2 cellular contexts compared by ENCODE assay signal in the genomic region with DNA sequence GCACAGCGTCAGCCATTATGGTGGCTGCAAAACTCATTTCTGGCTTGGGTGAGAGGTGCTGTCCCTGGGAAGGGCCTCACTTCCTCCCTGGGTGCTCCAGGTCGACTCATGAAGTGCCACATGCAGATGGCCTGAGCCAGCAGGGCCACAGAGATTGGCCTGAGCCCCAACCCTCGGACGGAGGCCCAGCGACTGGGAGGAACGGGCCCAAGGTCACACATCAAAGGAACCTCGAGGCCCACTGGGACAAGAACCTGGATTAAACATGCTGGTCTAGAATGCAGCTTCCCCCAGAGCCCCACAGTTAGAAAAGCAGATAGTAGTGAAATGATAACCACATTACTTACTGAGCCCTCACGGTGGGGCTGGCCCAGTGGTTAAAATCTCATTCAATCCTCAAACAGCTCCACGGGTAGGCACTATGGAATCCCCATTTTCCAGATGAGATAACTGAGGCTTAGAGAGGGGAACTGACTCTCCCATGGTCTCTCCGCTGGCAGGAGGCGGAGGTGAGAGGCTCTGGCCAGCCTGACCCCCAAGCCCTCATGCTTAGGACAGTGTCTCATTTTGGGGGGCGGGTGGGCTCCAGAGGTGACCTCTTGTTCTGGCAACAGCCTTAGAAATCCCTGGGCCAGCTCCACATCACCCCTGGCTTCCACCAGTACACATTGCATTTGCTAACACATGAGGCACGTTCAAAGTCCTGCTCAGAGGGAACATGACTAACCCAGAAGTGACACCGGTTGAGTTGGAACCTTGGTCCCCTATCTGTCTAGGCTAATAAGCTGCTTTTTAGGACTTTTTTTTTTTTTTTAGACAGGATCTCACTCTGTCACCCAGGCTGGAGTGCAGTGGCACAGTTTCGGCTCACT.
TF ChIP-seq lines count a peak whose summit lies in the region.

No MANE protein-coding gene starts in this region.

TF ChIP-seq in A549, 52 proteins besides CTCF, POLR2A, EP300 and RAD21:
- TF ChIP-seq CHD4 (IDR thresholded peaks at IDR 0.05; ENCODE audit: borderline replicate concordance), result 0 out of 2 replicates have a peak, but pooled peaks have one; percentile 64
- no peak for TF ChIP-seq ZC3H11A (IDR thresholded peaks at IDR 0.05)
- no peak for TF ChIP-seq HEYL (CRISPR knock-in tag; IDR thresholded peaks at IDR 0.05)
- no peak for TF ChIP-seq KDM5A (IDR thresholded peaks at IDR 0.05)
- TF ChIP-seq JUNB (IDR thresholded peaks at IDR 0.05), result no peak
- no peak for TF ChIP-seq MAZ (IDR thresholded peaks at IDR 0.05; ENCODE audit: borderline replicate concordance, low read depth, low read length)
- TF ChIP-seq KDM1A (IDR thresholded peaks at IDR 0.05; ENCODE audit: low read depth), result peak; percentile 68; the same call in 1 of the 2 replicates
- 0 out of 2 replicates have a peak, but pooled peaks have one; percentile 34 for TF ChIP-seq HDAC2 (IDR thresholded peaks at IDR 0.05)
- no peak for TF ChIP-seq NPAS2 (CRISPR knock-in tag; IDR thresholded peaks at IDR 0.05; ENCODE audit: borderline replicate concordance)
- no peak for TF ChIP-seq GATA3 (IDR thresholded peaks at IDR 0.05; ENCODE audit: borderline replicate concordance)
- no peak for TF ChIP-seq EHMT2 (IDR thresholded peaks at IDR 0.05; ENCODE audit: low read depth)
- TF ChIP-seq RNF2 (IDR thresholded peaks at IDR 0.05; ENCODE audit: borderline replicate concordance, low read depth), result no peak
- TF ChIP-seq ZNF302 (CRISPR knock-in tag; IDR thresholded peaks at IDR 0.05), result no peak

TF ChIP-seq in HepG2, 621 proteins besides CTCF, POLR2A, EP300 and RAD21 (continues in another document):
- TF ChIP-seq SIX1 (CRISPR knock-in tag; IDR thresholded peaks at IDR 0.05; ENCODE audit: borderline replicate concordance) (no peak), NFYC (CRISPR knock-in tag; IDR thresholded peaks at IDR 0.05) (no peak), ZFP1 (CRISPR knock-in tag; IDR thresholded peaks at IDR 0.05) (peak; percentile 56; the same call in 1 of the 2 replicates), ZZZ3 (CRISPR knock-in tag; IDR thresholded peaks at IDR 0.05; ENCODE audit: borderline replicate concordance) (peak; percentile 37), MIXL1 (CRISPR knock-in tag; IDR thresholded peaks at IDR 0.05) (peak; percentile 76; the same call in 1 of the 2 replicates), KLF12 (CRISPR knock-in tag; IDR thresholded peaks at IDR 0.05; ENCODE audit: borderline replicate concordance) (peak; percentile 13; the same call in 1 of the 2 replicates), KDM4B (CRISPR knock-in tag; IDR thresholded peaks at IDR 0.05) (0 out of 2 replicates have a peak, but pooled peaks have one; percentile 23), ZNF430 (CRISPR knock-in tag; IDR thresholded peaks at IDR 0.05) (peak; percentile 24; the same call in 1 of the 2 replicates), ZNF619 (CRISPR knock-in tag; IDR thresholded peaks at IDR 0.05) (peak; percentile 87), SMARCC2 (IDR thresholded peaks at IDR 0.05) (no peak), ZNF737 (CRISPR knock-in tag; IDR thresholded peaks at IDR 0.05; ENCODE audit: borderline replicate concordance) (0 out of 2 replicates have a peak, but pooled peaks have one; percentile 42), TFE3 (CRISPR knock-in tag; IDR thresholded peaks at IDR 0.05) (0 out of 2 replicates have a peak, but pooled peaks have one; percentile 63), ZFP41 (CRISPR knock-in tag; IDR thresholded peaks at IDR 0.05; ENCODE audit: borderline replicate concordance) (no peak), SYNCRIP (IDR thresholded peaks at IDR 0.05; ENCODE audit: insufficient read depth, low read depth, low read length) (no peak), ZNF687 (CRISPR knock-in tag; IDR thresholded peaks at IDR 0.05) (peak; percentile 95), TAF1 (CRISPR knock-in tag; IDR thresholded peaks at IDR 0.05) (0 out of 2 replicates have a peak, but pooled peaks have one; percentile 9), ZBED4 (CRISPR knock-in tag; IDR thresholded peaks at IDR 0.05; ENCODE audit: borderline replicate concordance) (peak; percentile 41; the same call in 1 of the 2 replicates), RFX5 (IDR thresholded peaks at IDR 0.05; ENCODE audit: low read depth, low read length) (no peak), ZNF441 (CRISPR knock-in tag; IDR thresholded peaks at IDR 0.05; ENCODE audit: borderline replicate concordance) (peak; percentile 52; the same call in 1 of the 2 replicates), ASH2L (IDR thresholded peaks at IDR 0.05; ENCODE audit: insufficient read length, low read depth, low read length) (peak; percentile 85), ZSCAN20 (CRISPR knock-in tag; IDR thresholded peaks at IDR 0.05; ENCODE audit: borderline replicate concordance) (0 out of 2 replicates have a peak, but pooled peaks have one; percentile 79)
- TF ChIP-seq, protein P1, sequence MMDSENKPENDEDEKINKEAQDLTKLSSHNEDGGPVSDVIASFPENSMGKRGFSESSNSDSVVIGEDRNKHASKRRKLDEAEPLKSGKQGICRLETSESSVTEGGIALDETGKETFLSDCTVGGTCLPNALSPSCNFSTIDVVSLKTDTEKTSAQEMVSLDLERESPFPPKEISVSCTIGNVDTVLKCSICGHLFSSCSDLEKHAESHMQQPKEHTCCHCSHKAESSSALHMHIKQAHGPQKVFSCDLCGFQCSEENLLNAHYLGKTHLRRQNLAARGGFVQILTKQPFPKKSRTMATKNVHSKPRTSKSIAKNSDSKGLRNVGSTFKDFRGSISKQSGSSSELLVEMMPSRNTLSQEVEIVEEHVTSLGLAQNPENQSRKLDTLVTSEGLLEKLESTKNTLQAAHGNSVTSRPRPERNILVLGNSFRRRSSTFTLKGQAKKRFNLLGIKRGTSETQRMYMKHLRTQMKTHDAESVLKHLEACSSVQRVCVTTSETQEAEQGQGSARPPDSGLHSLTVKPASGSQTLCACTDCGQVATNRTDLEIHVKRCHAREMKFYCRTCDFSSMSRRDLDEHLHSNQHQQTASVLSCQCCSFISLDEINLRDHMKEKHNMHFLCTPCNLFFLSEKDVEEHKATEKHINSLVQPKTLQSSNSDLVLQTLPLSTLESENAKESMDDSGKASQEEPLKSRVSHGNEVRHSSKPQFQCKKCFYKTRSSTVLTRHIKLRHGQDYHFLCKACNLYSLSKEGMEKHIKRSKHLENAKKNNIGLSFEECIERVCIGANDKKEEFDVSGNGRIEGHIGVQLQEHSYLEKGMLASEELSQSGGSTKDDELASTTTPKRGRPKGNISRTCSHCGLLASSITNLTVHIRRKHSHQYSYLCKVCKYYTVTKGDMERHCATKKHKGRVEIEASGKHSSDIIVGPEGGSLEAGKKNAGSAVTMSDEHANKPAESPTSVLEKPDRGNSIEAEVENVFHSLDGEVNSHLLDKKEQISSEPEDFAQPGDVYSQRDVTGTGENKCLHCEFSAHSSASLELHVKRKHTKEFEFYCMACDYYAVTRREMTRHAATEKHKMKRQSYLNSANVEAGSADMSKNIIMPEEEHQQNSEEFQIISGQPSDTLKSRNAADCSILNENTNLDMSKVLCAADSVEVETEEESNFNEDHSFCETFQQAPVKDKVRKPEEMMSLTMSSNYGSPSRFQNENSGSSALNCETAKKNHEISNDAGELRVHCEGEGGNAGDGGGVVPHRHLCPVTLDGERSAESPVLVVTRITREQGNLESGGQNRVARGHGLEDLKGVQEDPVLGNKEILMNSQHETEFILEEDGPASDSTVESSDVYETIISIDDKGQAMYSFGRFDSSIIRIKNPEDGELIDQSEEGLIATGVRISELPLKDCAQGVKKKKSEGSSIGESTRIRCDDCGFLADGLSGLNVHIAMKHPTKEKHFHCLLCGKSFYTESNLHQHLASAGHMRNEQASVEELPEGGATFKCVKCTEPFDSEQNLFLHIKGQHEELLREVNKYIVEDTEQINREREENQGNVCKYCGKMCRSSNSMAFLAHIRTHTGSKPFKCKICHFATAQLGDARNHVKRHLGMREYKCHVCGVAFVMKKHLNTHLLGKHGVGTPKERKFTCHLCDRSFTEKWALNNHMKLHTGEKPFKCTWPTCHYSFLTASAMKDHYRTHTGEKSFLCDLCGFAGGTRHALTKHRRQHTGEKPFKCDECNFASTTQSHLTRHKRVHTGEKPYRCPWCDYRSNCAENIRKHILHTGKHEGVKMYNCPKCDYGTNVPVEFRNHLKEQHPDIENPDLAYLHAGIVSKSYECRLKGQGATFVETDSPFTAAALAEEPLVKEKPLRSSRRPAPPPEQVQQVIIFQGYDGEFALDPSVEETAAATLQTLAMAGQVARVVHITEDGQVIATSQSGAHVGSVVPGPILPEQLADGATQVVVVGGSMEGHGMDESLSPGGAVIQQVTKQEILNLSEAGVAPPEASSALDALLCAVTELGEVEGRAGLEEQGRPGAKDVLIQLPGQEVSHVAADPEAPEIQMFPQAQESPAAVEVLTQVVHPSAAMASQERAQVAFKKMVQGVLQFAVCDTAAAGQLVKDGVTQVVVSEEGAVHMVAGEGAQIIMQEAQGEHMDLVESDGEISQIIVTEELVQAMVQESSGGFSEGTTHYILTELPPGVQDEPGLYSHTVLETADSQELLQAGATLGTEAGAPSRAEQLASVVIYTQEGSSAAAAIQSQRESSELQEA (CRISPR knock-in tag; IDR thresholded peaks at IDR 0.05; ENCODE audit: not compliant biosample characterization), result peak; percentile 47
